ENCODE assay signal across 14 cellular contexts in genomic region chr10:121838931-121839330, GRCh38.
"Had no signal": no experiment of that assay in that cellular context is flagged by ENCODE, and none has a peak within 500 bp of the region (broad histone marks: within the 10 kb centered on the region; RNA-seq: fewer than 3 reads in every experiment).

No MANE protein-coding gene starts in this region.

- DNase-seq: activated CD4-positive, alpha-beta T cell treated with anti-CD3 and anti-CD28 coated beads for 4 hours; activated CD8-positive, alpha-beta memory T cell treated with anti-CD3 and anti-CD28 coated beads for 24 hours; activated naive CD4-positive, alpha-beta T cell treated with anti-CD3 and anti-CD28 coated beads, Interleukin-2, amount 50 U/mL, for 16 hours; activated T-cell treated with anti-CD3 and anti-CD28 coated beads, Interleukin-2, amount 50 U/mL, for 1 hour; adrenal gland; caudate nucleus; colonic mucosa; effector CD4-positive, alpha-beta T cell; heart left ventricle; naive thymus-derived CD4-positive, alpha-beta T cell; small intestine; tibial artery; uterus; WERI-Rb-1 had no signal
